In the genomic region with DNA sequence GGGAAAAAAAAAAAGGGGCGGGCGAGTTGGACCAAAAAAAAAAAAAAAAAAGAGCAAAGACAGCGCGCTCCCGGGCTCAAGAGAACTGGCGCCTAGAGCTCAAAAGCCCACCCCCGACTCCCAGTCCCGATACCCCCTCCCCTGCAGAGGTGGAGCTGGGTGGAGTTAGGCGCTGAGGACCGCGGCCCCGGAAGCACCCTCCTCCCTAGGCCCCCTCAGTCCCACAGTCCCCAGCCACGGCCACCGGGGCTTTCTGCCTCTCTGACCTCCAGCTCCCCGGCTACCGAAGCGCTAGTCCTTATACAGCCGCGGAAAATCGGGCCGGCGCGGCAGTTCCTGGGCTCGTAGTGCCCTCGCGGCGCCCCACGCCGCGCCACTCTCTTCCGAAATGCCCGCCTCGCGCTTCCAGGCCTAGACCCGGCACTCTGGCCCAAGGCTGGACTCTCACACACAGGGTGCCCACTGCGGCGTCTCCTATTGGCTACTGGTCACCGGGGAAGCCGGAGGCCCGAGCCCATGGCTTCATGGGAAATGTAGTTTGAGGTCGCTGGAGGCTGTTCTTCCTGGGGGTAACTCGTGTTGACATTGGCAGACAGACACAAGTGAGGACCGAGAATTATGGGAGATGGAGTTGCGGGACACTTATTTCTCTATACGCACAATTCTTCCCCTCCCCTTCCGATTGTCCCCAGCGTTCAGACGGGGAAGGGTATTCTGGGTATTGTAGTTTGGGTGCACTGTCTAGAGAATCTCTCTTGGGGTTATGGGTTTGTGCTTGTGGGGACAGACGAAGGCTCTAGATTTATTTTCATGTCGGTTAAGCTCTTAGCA, we compare ENCODE assay signal across 8 cellular contexts. TPM values are rescaled to one million over a fixed set of nuclear protein-coding genes. Genes with fewer than 3 reads are reported as not detected.
DNase-seq lines count a peak whose midpoint lies in the region; ATAC-seq and TF ChIP-seq lines count a peak whose summit lies in the region.

A gene with protein sequence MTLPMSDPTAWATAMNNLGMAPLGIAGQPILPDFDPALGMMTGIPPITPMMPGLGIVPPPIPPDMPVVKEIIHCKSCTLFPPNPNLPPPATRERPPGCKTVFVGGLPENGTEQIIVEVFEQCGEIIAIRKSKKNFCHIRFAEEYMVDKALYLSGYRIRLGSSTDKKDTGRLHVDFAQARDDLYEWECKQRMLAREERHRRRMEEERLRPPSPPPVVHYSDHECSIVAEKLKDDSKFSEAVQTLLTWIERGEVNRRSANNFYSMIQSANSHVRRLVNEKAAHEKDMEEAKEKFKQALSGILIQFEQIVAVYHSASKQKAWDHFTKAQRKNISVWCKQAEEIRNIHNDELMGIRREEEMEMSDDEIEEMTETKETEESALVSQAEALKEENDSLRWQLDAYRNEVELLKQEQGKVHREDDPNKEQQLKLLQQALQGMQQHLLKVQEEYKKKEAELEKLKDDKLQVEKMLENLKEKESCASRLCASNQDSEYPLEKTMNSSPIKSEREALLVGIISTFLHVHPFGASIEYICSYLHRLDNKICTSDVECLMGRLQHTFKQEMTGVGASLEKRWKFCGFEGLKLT (minus strand): TSS at position 427 of the 831 bp plus-strand sequence. CDS start 199,993 bp downstream, outside the sequence.

- H3K27me3 ChIP-seq in right atrium auricular region: no peaks in the 10 kb centered on the region
- H3K27me3 ChIP-seq in uterus: no peaks in the 10 kb centered on the region

- no peak within 1 kb of the TSS for H3K27ac Mint-ChIP-seq in T-helper 17 cell

- TF ChIP-seq CTCF in right atrium auricular region (IDR thresholded peaks at IDR 0.05) (no peak), uterus (IDR thresholded peaks at IDR 0.05) (peak in 2 of 4 experiments; percentile 8 to 17)

- H3K36me3 ChIP-seq in right atrium auricular region (no peaks in the 10 kb centered on the region), uterus (no peaks in the 10 kb centered on the region)

- no peak within 1 kb of the TSS for H3K4me3 Mint-ChIP-seq in T-helper 17 cell

- H3K27ac ChIP-seq in angular gyrus (ENCODE audit: low read depth, low read length) (peak within 1 kb of the TSS; percentile 91), right atrium auricular region (peak within 1 kb of the TSS; percentile 86), uterus (peak within 1 kb of the TSS; percentile 83 to 86)

- H3K4me1 Mint-ChIP-seq in T-helper 17 cell: peaks cover 6% of the 10 kb centered on the region

- peak; percentile 97 for DNase-seq in NCI-H1694 treated with DMSO at 0.1 percent for 48 hours (lab: John Stamatoyannopoulos, UW)
- DNase-seq in T-helper 17 cell: peak; percentile 61 to 73 (median 64)
- peak; percentile 97 for DNase-seq in right atrium auricular region (ENCODE audit: low spot score)
- DNase-seq in pulmonary artery endothelial cell (ENCODE audit: low read depth, low spot score): peak; percentile 88
- peak; percentile 87 to 94 for DNase-seq in uterus

- peaks cover 5% of the 10 kb centered on the region for H3K27me3 Mint-ChIP-seq in T-helper 17 cell

- H3K4me1 ChIP-seq in right atrium auricular region (no peaks in the 10 kb centered on the region), uterus (no peaks in the 10 kb centered on the region)

- intact Hi-C loops in uterus (cut with DNase I; ENCODE audit: low total_unique reads): no loop called here

- peaks cover 5% of the 10 kb centered on the region for H3K36me3 Mint-ChIP-seq in T-helper 17 cell (ENCODE audit: low read depth)

- peak within 1 kb of the TSS; percentile 56 to 59 for H3K4me3 ChIP-seq in right atrium auricular region
- peak within 1 kb of the TSS; percentile 64 to 71 for H3K4me3 ChIP-seq in uterus

- H3K9me3 ChIP-seq in T-helper 17 cell (ENCODE audit: control insufficient read depth, low read length, poor library complexity, severe bottlenecking): no peaks in the 10 kb centered on the region
- H3K9me3 ChIP-seq in right atrium auricular region: no peaks in the 10 kb centered on the region
- no peaks in the 10 kb centered on the region for H3K9me3 ChIP-seq in uterus

- peak; percentile 97 for ATAC-seq in HG02885 (IDR thresholded peaks at IDR 0.05; ENCODE audit: poor library complexity, unreplicated experiment)
- peak; percentile 98 for ATAC-seq in T-helper 17 cell

- TF ChIP-seq POLR2A in GM15510 (IDR thresholded peaks at IDR 0.05; ENCODE audit: borderline replicate concordance, extremely low read depth, insufficient read length) (peak; percentile 68), uterus (IDR thresholded peaks at IDR 0.05) (peak; percentile 58 to 76)

RNA-seq across cellular contexts. Expression of the gene that starts here (rescaled TPM):
- total RNA-seq in T-helper 17 cell (1 to 10 TPM; 7.3 to 9.8 TPM), right atrium auricular region (10 to 100 TPM; 16.8 to 22.6 TPM), pulmonary artery endothelial cell (12.3 and 12.4 TPM in 2 replicates), uterus (10 to 100 TPM in 3 of 4 donors, 1 to 10 TPM in 1; 8.2 to 19.5 (median 14.8) TPM)

Comparison
In these comparisons a context has a peak if more than half of its experiments do, and no peak if none do; other contexts are left out.
1. Peak in every context shown above with its lines: DNase-seq, ATAC-seq, H3K4me3 ChIP-seq and H3K27ac ChIP-seq.